Comparison of ENCODE assay signal across 9 cellular contexts in genomic region chr7:34675749-34676374, GRCh38. TPM values are rescaled to one million over a fixed set of nuclear protein-coding genes. Genes with fewer than 3 reads are reported as not detected.
DNase-seq lines count a peak whose midpoint lies in the region; ATAC-seq, FAIRE-seq and TF ChIP-seq lines count a peak whose summit lies in the region.
"Had no signal": no experiment of that assay in that cellular context is flagged by ENCODE, and none has a peak within 500 bp of the region (broad histone marks: within the 10 kb centered on the region; RNA-seq: fewer than 3 reads in every experiment).

No MANE protein-coding gene starts in this region.

- DNase-seq in left ventricle myocardium inferior (no peak), Right ventricle myocardium inferior (ENCODE audit: missing footprints) (no peak), HFFc6 (no peak), NCI-H446 (lab: John Stamatoyannopoulos, UW) (peak; percentile 16 to 74), endodermal cell (peak; percentile 75), renal cortical epithelial cell (ENCODE audit: low read depth) (peak; percentile 13), small intestine (no peak)

- H3K9me3 Mint-ChIP-seq in HFFc6 (no peaks in the 10 kb centered on the region), endodermal cell (peaks cover 3% of the 10 kb centered on the region)

- H3K27ac ChIP-seq in left ventricle myocardium inferior (replicated peaks) (no peak overlapping the region), endodermal cell (ENCODE audit: low read depth, low read length) (no peak overlapping the region), small intestine (ENCODE audit: low read depth in 1 of 2, low read length in 1 of 2) (no peak overlapping the region)

- no peak overlapping the region for H3K9ac ChIP-seq in endodermal cell (ENCODE audit: extremely low read depth, low read length, poor library complexity, severe bottlenecking)

- no peaks in the 10 kb centered on the region for H3K9me3 ChIP-seq in left ventricle myocardium inferior (replicated peaks)
- no peaks in the 10 kb centered on the region for H3K9me3 ChIP-seq in endodermal cell (ENCODE audit: control insufficient read depth, low read length)
- no peaks in the 10 kb centered on the region for H3K9me3 ChIP-seq in small intestine (ENCODE audit: control insufficient read depth, low read depth)
- H3K9me3 ChIP-seq: HAP-1 had no signal

- peak; percentile 62 for TF ChIP-seq CTCF in left ventricle myocardium inferior (IDR thresholded peaks at IDR 0.05; ENCODE audit: borderline replicate concordance)
- peak; percentile 83 for TF ChIP-seq CTCF in HFFc6 (IDR thresholded peaks at IDR 0.05)
- peak; percentile 92 for TF ChIP-seq CTCF in endodermal cell (conservative IDR thresholded peaks at IDR 0.05)

- no peak for ATAC-seq in Right ventricle myocardium inferior
- ATAC-seq in HG03039 (IDR thresholded peaks at IDR 0.05; ENCODE audit: unreplicated experiment), result no peak

- WGBS in endodermal cell (ENCODE audit: insufficient coverage in 1 of 2, insufficient read length in 1 of 2), 2 experiments, result 61% methylated on average over 2 of the region's 2 CpGs; no CpG with 5 or more reads in 1 of the 2 experiments
- 34 to 70% (median 57%) methylated on average over 2 of the region's 2 CpGs for WGBS in small intestine, 3 donors

- no peak overlapping the region for H3K4me3 ChIP-seq in left ventricle myocardium inferior
- no peak overlapping the region for H3K4me3 ChIP-seq in endodermal cell (ENCODE audit: low read length)
- H3K4me3 ChIP-seq in small intestine (ENCODE audit: low read depth in 1 of 2, low read length in 2 of 2), result no peak overlapping the region
- H3K4me3 ChIP-seq: HAP-1 had no signal

- H3K36me3 Mint-ChIP-seq in HFFc6 (ENCODE audit: low read depth) (no peaks in the 10 kb centered on the region), endodermal cell (ENCODE audit: low read depth) (no peaks in the 10 kb centered on the region)

- FAIRE-seq in small intestine (lab: Jason Lieb, UNC), result no peak

- H3K4me3 Mint-ChIP-seq in HFFc6 (no peak overlapping the region), endodermal cell (no peak overlapping the region)

- H3K27ac Mint-ChIP-seq in HFFc6 (no peak overlapping the region), endodermal cell (no peak overlapping the region)

- H3K27me3 Mint-ChIP-seq in HFFc6 (ENCODE audit: insufficient read depth) (no peaks in the 10 kb centered on the region; the same call in 1 of the 2 replicates), endodermal cell (ENCODE audit: insufficient read depth) (no peaks in the 10 kb centered on the region)

- H3K4me1 ChIP-seq in left ventricle myocardium inferior (no peaks in the 10 kb centered on the region), endodermal cell (ENCODE audit: control insufficient read depth, insufficient read depth, low read length) (peaks cover 3% of the 10 kb centered on the region), small intestine (ENCODE audit: control insufficient read depth in 2 of 2, insufficient read depth in 1 of 2, low read depth in 1 of 2, low read length in 1 of 2) (no peaks in the 10 kb centered on the region)
- H3K4me1 ChIP-seq: HAP-1 had no signal

- H3K36me3 ChIP-seq in left ventricle myocardium inferior (no peaks in the 10 kb centered on the region), endodermal cell (ENCODE audit: control insufficient read depth, insufficient read depth, low read length) (no peaks in the 10 kb centered on the region), small intestine (ENCODE audit: control insufficient read depth in 2 of 2, insufficient read depth in 2 of 2, low read length in 2 of 2) (no peaks in the 10 kb centered on the region)
- H3K36me3 ChIP-seq: HAP-1 had no signal

- H3K4me1 Mint-ChIP-seq in HFFc6 (ENCODE audit: low read depth), result peaks cover 16% of the 10 kb centered on the region
- H3K4me1 Mint-ChIP-seq in endodermal cell, result peaks cover 10% of the 10 kb centered on the region

- intact Hi-C loops in left ventricle myocardium inferior (cut with micrococcal nuclease), result no loop called here
- intact Hi-C loops in Right ventricle myocardium inferior (cut with DNase I), result loop anchor here (5.0 to 10.0 kb wide), 3 partner anchors 146 to 544 kb away; partner anchors contain the start of gene DPY19L1

- H3K27me3 ChIP-seq in left ventricle myocardium inferior (ENCODE audit: low read depth) (no peaks in the 10 kb centered on the region), endodermal cell (ENCODE audit: control insufficient read depth, insufficient read depth, low read length, poor library complexity, severe bottlenecking) (no peaks in the 10 kb centered on the region), small intestine (ENCODE audit: control insufficient read depth in 2 of 2, insufficient read depth in 2 of 2, low read length in 2 of 2) (no peaks in the 10 kb centered on the region)

RNA-seq across cellular contexts. Expression of gene NPSR1, which starts 17.8 kb away (rescaled TPM):
- total RNA-seq in left ventricle myocardium inferior, result not detected
- not detected for total RNA-seq in Right ventricle myocardium inferior
- total RNA-seq in HFFc6 (2021; fragmentation: NEBNext Ultra II Directional; extraction: Animal tissue kit (Norgen Biotek cat#: 25700)), result not detected
- not detected for total RNA-seq in endodermal cell
- polyA plus RNA-seq in endodermal cell (2013, experiment 1 of 2), result not detected
- not detected for polyA plus RNA-seq in endodermal cell (2013, experiment 2 of 2)
- not detected in 2 replicates for total RNA-seq in renal cortical epithelial cell
- polyA plus RNA-seq in small intestine, result not detected

Comparison
In these comparisons a context has a peak if more than half of its experiments do, and no peak if none do; other contexts are left out.
1. DNase-seq: peak in NCI-H446 (2 of 2), endodermal cell (single experiment) and renal cortical epithelial cell (single experiment); none in left ventricle myocardium inferior (single experiment), Right ventricle myocardium inferior (single experiment), HFFc6 (single experiment) and small intestine (single experiment).
2. Peak in every context shown above with its lines, with median percentiles within 50 percentile points of each other: CTCF ChIP-seq.